ENCODE assay signal across 15 cellular contexts in the genomic region with DNA sequence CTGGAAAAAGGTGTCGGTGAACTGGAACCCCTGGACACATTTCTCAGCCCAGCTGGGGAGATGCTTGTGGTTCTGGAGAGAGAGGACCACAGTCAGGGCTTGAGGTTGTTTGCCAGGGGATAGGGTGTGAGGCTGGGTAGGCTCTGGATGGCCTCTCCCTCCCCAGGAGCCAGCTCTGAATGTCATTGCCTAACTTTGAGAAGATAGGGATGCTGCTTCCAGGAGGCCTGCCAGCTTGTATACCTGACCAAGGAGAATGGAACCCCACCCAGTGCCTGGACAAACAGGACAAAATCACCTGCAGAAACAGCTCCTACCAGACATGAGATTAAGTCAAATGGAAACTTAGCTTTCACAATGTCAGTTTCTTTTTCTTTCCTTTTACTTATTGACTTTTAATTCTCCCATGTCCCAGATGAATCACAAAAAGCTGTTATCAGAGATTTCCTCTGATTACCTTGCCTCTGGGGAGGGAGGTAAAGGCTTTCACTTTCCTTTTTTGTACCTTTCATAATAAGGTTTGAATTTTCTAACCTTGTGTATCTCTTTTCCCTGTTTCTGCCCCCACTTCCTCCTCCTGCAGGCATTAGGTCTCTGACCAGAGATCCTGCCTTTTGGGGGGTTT. TPM values are rescaled to one million over a fixed set of nuclear protein-coding genes. Genes with fewer than 3 reads are reported as not detected.
DNase-seq lines count a peak whose midpoint lies in the region; ATAC-seq and TF ChIP-seq lines count a peak whose summit lies in the region.
"Had no signal": no experiment of that assay in that cellular context is flagged by ENCODE, and none has a peak within 500 bp of the region (broad histone marks: within the 10 kb centered on the region; RNA-seq: fewer than 3 reads in every experiment).

No MANE protein-coding gene starts in this region.

- peak overlapping the region; percentile 25 for H3K4me3 Mint-ChIP-seq in T-helper 17 cell
- H3K4me3 Mint-ChIP-seq: CD14-positive monocyte, H9 had no signal

- DNase-seq in left ventricle myocardium inferior: no peak
- DNase-seq in Right ventricle myocardium superior: no peak
- DNase-seq in T-helper 17 cell: no peak
- peak; percentile 42 for DNase-seq in islet precursor cell
- no peak for DNase-seq in tibial artery
- no peak for DNase-seq in middle frontal gyrus (ENCODE audit: extremely low spot score, low spot score)
- DNase-seq in AG20443 (ENCODE audit: low spot score): no peak
- DNase-seq: H9, Karpas-422, mesendoderm, NCI-H2171, RPMI8226, upper lobe of right lung had no signal

- intact Hi-C loops in left ventricle myocardium inferior (cut with micrococcal nuclease) (no loop called here), Right ventricle myocardium superior (cut with DNase I) (no loop called here), tibial artery (cut with DNase I; ENCODE audit: low total_unique reads) (no loop called here)

- H3K27ac ChIP-seq in left ventricle myocardium inferior (replicated peaks) (peak overlapping the region; percentile 52), tibial artery (peak overlapping the region; percentile 24 to 87)
- H3K27ac ChIP-seq: upper lobe of right lung had no signal

- H3K27me3 ChIP-seq in left ventricle myocardium inferior (ENCODE audit: low read depth) (no peaks in the 10 kb centered on the region), tibial artery (no peaks in the 10 kb centered on the region)
- H3K27me3 ChIP-seq: upper lobe of right lung had no signal

- H3K27ac Mint-ChIP-seq in T-helper 17 cell: peak overlapping the region; percentile 78
- H3K27ac Mint-ChIP-seq: CD14-positive monocyte had no signal

- H3K36me3 ChIP-seq in left ventricle myocardium inferior: no peaks in the 10 kb centered on the region
- no peaks in the 10 kb centered on the region for H3K36me3 ChIP-seq in tibial artery
- H3K36me3 ChIP-seq: upper lobe of right lung had no signal

- TF ChIP-seq CTCF in left ventricle myocardium inferior (IDR thresholded peaks at IDR 0.05; ENCODE audit: borderline replicate concordance) (no peak), tibial artery (IDR thresholded peaks at IDR 0.05) (no peak)

- H3K27me3 Mint-ChIP-seq in T-helper 17 cell: peaks cover 4% of the 10 kb centered on the region

- H3K4me1 Mint-ChIP-seq in T-helper 17 cell: peaks cover 25% of the 10 kb centered on the region

- H3K4me1 ChIP-seq in left ventricle myocardium inferior (peaks cover 45% of the 10 kb centered on the region), tibial artery (peaks cover 11 to 68% (median 43%) of the 10 kb centered on the region in 4 donors)

- H3K9me3 ChIP-seq in left ventricle myocardium inferior (replicated peaks) (no peaks in the 10 kb centered on the region), T-helper 17 cell (ENCODE audit: control insufficient read depth, low read length, poor library complexity, severe bottlenecking) (no peaks in the 10 kb centered on the region), tibial artery (no peaks in the 10 kb centered on the region)
- H3K9me3 ChIP-seq: upper lobe of right lung had no signal

- ATAC-seq in Right ventricle myocardium superior (ENCODE audit: poor library complexity) (no peak), T-helper 17 cell (no peak), GM21360 (IDR thresholded peaks at IDR 0.05; ENCODE audit: unreplicated experiment) (no peak)
- ATAC-seq: upper lobe of right lung had no signal

- H3K4me3 ChIP-seq in left ventricle myocardium inferior (no peak overlapping the region), tibial artery (no peak overlapping the region)
- H3K4me3 ChIP-seq: upper lobe of right lung had no signal

- H3K36me3 Mint-ChIP-seq in T-helper 17 cell (ENCODE audit: low read depth): no peaks in the 10 kb centered on the region
- H3K36me3 Mint-ChIP-seq: CD14-positive monocyte had no signal

RNA-seq across cellular contexts. Expression of a gene that starts 29.8 kb away (rescaled TPM):
- 5.2 TPM for total RNA-seq in left ventricle myocardium inferior
- 3.2 TPM for total RNA-seq in Right ventricle myocardium superior
- under 1 TPM; 0.16 to 0.75 TPM for total RNA-seq in T-helper 17 cell

RNA-seq across cellular contexts. Expression of a gene that starts 44.3 kb away (rescaled TPM):
- not detected for total RNA-seq in left ventricle myocardium inferior
- not detected for total RNA-seq in Right ventricle myocardium superior
- not detected for total RNA-seq in T-helper 17 cell
- total RNA-seq: H9 had no signal

RNA-seq across cellular contexts. Expression of a gene that starts 58.0 kb away (rescaled TPM):
- total RNA-seq in left ventricle myocardium inferior (11.7 TPM), Right ventricle myocardium superior (11.6 TPM), T-helper 17 cell (not detected)

Comparison
In these comparisons a context has a peak if more than half of its experiments do, and no peak if none do; other contexts are left out.
1. RNA of a gene that starts 58.0 kb away (total RNA-seq): 11.7 TPM in left ventricle myocardium inferior (single experiment) and 11.6 TPM in Right ventricle myocardium superior (single experiment); not detected in T-helper 17 cell; every median in the first group is over 10 times any median in the second.